Comparison of ENCODE assay signal across 6 cellular contexts in the genomic region with DNA sequence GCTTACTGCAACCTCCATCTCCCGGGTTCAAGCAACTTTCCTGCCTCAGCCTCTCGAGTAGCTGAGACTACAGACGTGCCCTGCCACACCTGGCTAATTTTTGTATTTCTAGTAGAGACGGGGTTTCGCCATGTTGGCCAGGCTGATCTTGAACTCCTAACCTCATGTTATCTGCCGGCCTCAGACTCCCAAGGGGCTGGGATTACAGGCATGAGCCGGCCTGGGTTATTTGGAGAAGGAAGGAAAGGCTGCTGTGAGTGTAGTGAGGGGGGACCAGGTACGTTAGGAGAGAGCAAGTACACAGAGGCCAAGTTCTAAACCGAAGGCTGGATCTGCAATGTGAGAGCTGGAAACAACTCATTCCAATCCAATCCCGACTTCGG. TPM values are rescaled to one million over a fixed set of nuclear protein-coding genes. Genes with fewer than 3 reads are reported as not detected.
DNase-seq lines count a peak whose midpoint lies in the region; ATAC-seq, FAIRE-seq and TF ChIP-seq lines count a peak whose summit lies in the region.

No MANE protein-coding gene starts in this region.

- no peak for TF ChIP-seq POLR2A in GM12892 (IDR thresholded peaks at IDR 0.05; ENCODE audit: low read depth, low read length)

- peak; percentile 10 for ATAC-seq in omental fat pad (ENCODE audit: low FRiP score)

- peak; percentile 9 for FAIRE-seq in GM12892 (lab: Jason Lieb, UNC)

- DNase-seq in GM12892 (ENCODE audit: insufficient read length) (no peak), choroid plexus epithelial cell (ENCODE audit: low read depth) (no peak), omental fat pad (ENCODE audit: low spot score) (no peak), NCI-H226 (no peak), Ammon's horn (ENCODE audit: low spot score) (no peak), NCI-H128 (lab: John Stamatoyannopoulos, UW; ENCODE audit: unreplicated experiment) (no peak)

- peak overlapping the region; percentile 45 for H3K4me3 ChIP-seq in choroid plexus epithelial cell (ENCODE audit: low read depth, low read length)

- no peak for TF ChIP-seq CTCF in choroid plexus epithelial cell (conservative IDR thresholded peaks at IDR 0.05; ENCODE audit: low read depth, low read length)
- TF ChIP-seq CTCF in omental fat pad (IDR thresholded peaks at IDR 0.05): no peak

RNA-seq across cellular contexts. Expression of a gene that starts 0.5 kb away (rescaled TPM):
- not detected for polyA plus RNA-seq in GM12892 (2012; ENCODE audit: missing spikeins)
- 1 to 10 TPM in 2 of 4 donors, under 1 TPM in 2; 0.46 to 6.0 (median 1.2) TPM for total RNA-seq in omental fat pad

RNA-seq across cellular contexts. Expression of a gene that starts 17.6 kb away (rescaled TPM):
- 63.5 TPM for polyA plus RNA-seq in GM12892 (2012; ENCODE audit: missing spikeins)
- 100 to 1,000 TPM in 3 of 4 donors, 10 to 100 TPM in 1; 95.1 to 199 (median 160) TPM for total RNA-seq in omental fat pad

RNA-seq across cellular contexts. Expression of a gene that starts 24.4 kb away (rescaled TPM):
- polyA plus RNA-seq in GM12892 (2012; ENCODE audit: missing spikeins): not detected
- not detected for total RNA-seq in omental fat pad

RNA-seq across cellular contexts. Expression of a gene that starts 30.9 kb away (rescaled TPM):
- 10.8 TPM for polyA plus RNA-seq in GM12892 (2012; ENCODE audit: missing spikeins)
- total RNA-seq in omental fat pad: 10 to 100 TPM; 14.7 to 28.5 (median 20.0) TPM

RNA-seq across cellular contexts. Expression of a gene that starts 44.7 kb away (rescaled TPM):
- 5.1 TPM for polyA plus RNA-seq in GM12892 (2012; ENCODE audit: missing spikeins)
- 10 to 100 TPM in 2 of 4 donors, 1 to 10 TPM in 2; 4.8 to 11.8 (median 10.1) TPM for total RNA-seq in omental fat pad
